Comparison of ENCODE assay signal across 35 cellular contexts in the genomic region with DNA sequence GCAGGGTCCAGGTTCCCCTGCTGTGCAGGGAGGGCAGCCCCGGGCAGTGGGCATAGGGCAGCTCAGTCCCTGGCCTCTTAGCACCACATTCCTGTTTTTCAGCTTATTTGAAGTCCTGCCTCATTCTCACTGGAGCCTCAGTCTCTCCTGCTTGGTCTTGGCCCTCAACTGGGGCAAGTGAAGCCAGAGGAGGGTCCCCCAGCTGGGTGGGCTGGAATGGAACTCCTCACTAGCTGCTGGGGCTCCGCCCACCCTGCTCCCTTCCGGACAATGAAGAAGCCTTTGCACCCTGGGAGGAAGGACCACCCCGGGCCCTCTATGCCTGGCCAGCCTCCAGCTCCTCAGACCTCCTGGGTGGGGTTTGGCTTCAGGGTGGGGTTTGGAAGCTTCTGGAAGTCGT. TPM values are rescaled to one million over a fixed set of nuclear protein-coding genes. Genes with fewer than 3 reads are reported as not detected.
"Had no signal": no experiment of that assay in that cellular context is flagged by ENCODE, and none has a peak within 500 bp of the region (broad histone marks: within the 10 kb centered on the region; RNA-seq: fewer than 3 reads in every experiment).

No MANE protein-coding gene starts in this region.

- H3K9me3 ChIP-seq: adrenal gland, body of pancreas, esophagus muscularis mucosa, gastrocnemius medialis, heart left ventricle had no signal

- H3K36me3 ChIP-seq: WERI-Rb-1 had no signal

- H3K27me3 ChIP-seq: adrenal gland, body of pancreas, esophagus muscularis mucosa, foreskin keratinocyte, gastrocnemius medialis, heart left ventricle had no signal

- H3K4me3 ChIP-seq: adrenal gland, body of pancreas, esophagus muscularis mucosa, gastrocnemius medialis, heart left ventricle had no signal

- ATAC-seq: activated CD4-positive, CD25-positive, alpha-beta regulatory T cell treated with anti-CD3 and anti-CD28 coated beads, Interleukin-2, amount 50 U/mL, for 24 hours; activated CD8-positive, alpha-beta T cell treated with anti-CD3 and anti-CD28 coated beads for 36 hours; activated naive CD8-positive, alpha-beta T cell treated with anti-CD3 and anti-CD28 coated beads, Interleukin-2, amount 50 U/mL, for 24 hours; body of pancreas; effector memory CD8-positive, alpha-beta T cell; gastrocnemius medialis; heart left ventricle; T-helper 17 cell had no signal

- H3K27ac ChIP-seq: adrenal gland, body of pancreas, esophagus muscularis mucosa, foreskin keratinocyte, gastrocnemius medialis, heart left ventricle had no signal

- DNase-seq: activated B cell treated with CpG ODN at 0.5 μM for 24 hours; activated CD4-positive, alpha-beta T cell treated with anti-CD3 and anti-CD28 coated beads for 48 hours; activated CD4-positive, alpha-beta T cell treated with anti-CD3 and anti-CD28 coated beads, Interleukin-2, amount 50 U/mL, for 1 hour; activated CD4-positive, alpha-beta T cell treated with anti-CD3 and anti-CD28 coated beads, Interleukin-2, amount 50 U/mL, for 48 hours; activated CD8-positive, alpha-beta memory T cell treated with anti-CD3 and anti-CD28 coated beads for 24 hours; activated CD8-positive, alpha-beta memory T cell treated with anti-CD3 and anti-CD28 coated beads, Interleukin-2, amount 50 U/mL, for 4 hours; activated CD8-positive, alpha-beta T cell treated with anti-CD3 and anti-CD28 coated beads for 36 hours; activated effector memory CD4-positive, alpha-beta T cell treated with anti-CD3 and anti-CD28 coated beads, Interleukin-2, amount 50 U/mL, for 16 hours; activated naive CD4-positive, alpha-beta T cell treated with anti-CD3 and anti-CD28 coated beads for 36 hours; activated naive CD8-positive, alpha-beta T cell treated with anti-CD3 and anti-CD28 coated beads for 36 hours; activated naive CD8-positive, alpha-beta T cell treated with anti-CD3 and anti-CD28 coated beads, Interleukin-2, amount 50 U/mL, for 24 hours; activated T-cell treated with anti-CD3 and anti-CD28 coated beads, Interleukin-2, amount 50 U/mL, for 1 hour; activated T-cell treated with anti-CD3 and anti-CD28 coated beads, Interleukin-2, amount 50 U/mL, for 48 hours; adrenal gland; amygdala; aorta; body of pancreas; caudate nucleus; cortex of kidney; dermis blood vessel endothelial cell; effector CD4-positive, alpha-beta T cell; effector memory CD8-positive, alpha-beta T cell; erythroblast; foreskin keratinocyte; gastrocnemius medialis; glutamatergic neuron; T-helper 17 cell; T1000; WERI-Rb-1 had no signal

- H3K4me1 ChIP-seq: body of pancreas, esophagus muscularis mucosa, foreskin keratinocyte, gastrocnemius medialis, heart left ventricle had no signal

- FAIRE-seq: colon had no signal

RNA-seq across cellular contexts. Expression of a gene that starts 32.8 kb away (rescaled TPM):
- total RNA-seq: activated B cell treated with CpG ODN at 0.5 μM for 24 hours; activated CD8-positive, alpha-beta T cell treated with anti-CD3 and anti-CD28 coated beads for 36 hours; activated naive CD4-positive, alpha-beta T cell treated with anti-CD3 and anti-CD28 coated beads for 36 hours; activated naive CD8-positive, alpha-beta T cell treated with anti-CD3 and anti-CD28 coated beads for 36 hours; activated T-helper 1 cell treated with anti-CD3 and anti-CD28 coated beads, Interleukin-12 subunit alpha, Interleukin-12 subunit beta, Interleukin-2, Interleukin-4 antibody, amounts not matched to agents 30 ng/mL and 10 ng/mL and 1 ng/mL, durations not matched to agents 14 hours and 24 hours and 36 hours; activated T-helper 2 cell treated with anti-CD3 and anti-CD28 coated beads, Interferon-gamma antibody, Interleukin-2, Interleukin-4, amounts not matched to agents 10 μg/mL and 5 μg/mL and 100 μg/mL, durations not matched to agents 14 hours and 24 hours and 36 hours; adrenal gland; aorta; body of pancreas; dermis blood vessel endothelial cell; esophagus muscularis mucosa; foreskin keratinocyte; gastrocnemius medialis; heart left ventricle; T-helper 17 cell had no signal
- polyA plus RNA-seq: adrenal gland, foreskin keratinocyte, heart left ventricle had no signal
